Comparison of ENCODE assay signal across 14 cellular contexts in genomic region chr11:44680982-44681597, GRCh38. TPM values are rescaled to one million over a fixed set of nuclear protein-coding genes. Genes with fewer than 3 reads are reported as not detected.
A peak's percentile ranks its signal among the peaks of the same experiment; 100 is the strongest.
DNase-seq lines count a peak whose midpoint lies in the region; ATAC-seq, FAIRE-seq and TF ChIP-seq lines count a peak whose summit lies in the region.
"Had no signal": no experiment of that assay in that cellular context is flagged by ENCODE, and none has a peak within 500 bp of the region (broad histone marks: within the 10 kb centered on the region; RNA-seq: fewer than 3 reads in every experiment).

No MANE protein-coding gene starts in this region.

- POLR2A ChIA-PET in activated CD4-positive, alpha-beta T cell treated with anti-CD3 and anti-CD28 coated beads, Interleukin-2, amount 10 ng/mL, durations not matched to agents 7 days and 5 days (lab: Charles Lee): interaction anchor here (0.7 kb wide), 1 partner anchor 48 kb away, joined by 3 read pairs; no protein-coding TSS in a partner anchor
- POLR2A ChIA-PET in HepG2 (lab: Yijun Ruan, JAX): no interaction called here

- WGBS in HepG2 (ENCODE audit: low lambda C conversion rate): 7% methylated on average over 7 of the region's 9 CpGs

- no peaks in the 10 kb centered on the region for H3K79me2 ChIP-seq in HepG2 (ENCODE audit: insufficient read depth, low read length)

- in situ Hi-C loops in HepG2 (cut with HindIII; ENCODE audit: extremely low pct_ligation_motif_present, low pct_unique_long_range_greater_than_20kb): no loop called here

- peak overlapping the region; percentile 90 for H3K27ac Mint-ChIP-seq in activated CD4-positive, alpha-beta T cell treated with anti-CD3 and anti-CD28 coated beads, Interleukin-2, amount 10 ng/mL, durations not matched to agents 7 days and 5 days
- H3K27ac Mint-ChIP-seq in central memory CD8-positive, alpha-beta T cell (ENCODE audit: low read depth): no peak overlapping the region

- no TSS peak for BruUV-seq in HepG2 (replicated peaks; lab: Mats Ljungman, UMichigan)

- H3K4me1 Mint-ChIP-seq in activated CD4-positive, alpha-beta T cell treated with anti-CD3 and anti-CD28 coated beads, Interleukin-2, amount 10 ng/mL, durations not matched to agents 7 days and 5 days: peaks cover 44% of the 10 kb centered on the region
- H3K4me1 Mint-ChIP-seq in central memory CD8-positive, alpha-beta T cell: peaks cover 35% of the 10 kb centered on the region

- no peak for TF ChIP-seq CTCF in HepG2 (CRISPR knock-in tag; IDR thresholded peaks at IDR 0.05)

- CTCF ChIA-PET in activated CD4-positive, alpha-beta T cell treated with anti-CD3 and anti-CD28 coated beads, Interleukin-2, amount 10 ng/mL, durations not matched to agents 7 days and 5 days (lab: Charles Lee): interaction anchor here (1.4 kb wide), 1 partner anchor 14 kb away, joined by 4 read pairs; no protein-coding TSS in a partner anchor
- CTCF ChIA-PET in HepG2 (lab: Yijun Ruan, JAX; ENCODE audit: low intra/inter-chr PET ratio, low total read pairs): no interaction called here

- H3K4me3 Mint-ChIP-seq in activated CD4-positive, alpha-beta T cell treated with anti-CD3 and anti-CD28 coated beads, Interleukin-2, amount 10 ng/mL, durations not matched to agents 7 days and 5 days: peak overlapping the region; percentile 72
- peak overlapping the region; percentile 71 for H3K4me3 Mint-ChIP-seq in central memory CD8-positive, alpha-beta T cell

- no peak overlapping the region for H3K9ac ChIP-seq in HepG2 (ENCODE audit: insufficient read depth, low read depth, low read length)

- no peaks in the 10 kb centered on the region for H3K9me3 ChIP-seq in HepG2 (ENCODE audit: low read length)
- H3K9me3 ChIP-seq: ovary had no signal

- H2AFZ ChIP-seq in HepG2 (ENCODE audit: low read length): no peak overlapping the region

- TF ChIP-seq EP300 in HepG2 (IDR thresholded peaks at IDR 0.05; ENCODE audit: low read depth in 2 of 2, low read length in 2 of 2) (no peak), HepG2 (CRISPR knock-in tag; IDR thresholded peaks at IDR 0.05; ENCODE audit: borderline replicate concordance) (no peak)

- H3K36me3 ChIP-seq in HepG2 (replicated peaks in 1 of 2; ENCODE audit: control insufficient read depth in 1 of 2, insufficient read depth in 2 of 2, low read length in 2 of 2): no peaks in the 10 kb centered on the region
- H3K36me3 ChIP-seq: ovary had no signal

- H4K20me1 ChIP-seq in HepG2 (ENCODE audit: insufficient read depth, low read length): no peaks in the 10 kb centered on the region

- H3K36me3 Mint-ChIP-seq in activated CD4-positive, alpha-beta T cell treated with anti-CD3 and anti-CD28 coated beads, Interleukin-2, amount 10 ng/mL, durations not matched to agents 7 days and 5 days (ENCODE audit: low read depth): peaks cover 6% of the 10 kb centered on the region
- H3K36me3 Mint-ChIP-seq in central memory CD8-positive, alpha-beta T cell (ENCODE audit: insufficient read depth): no peaks in the 10 kb centered on the region

- H3K4me2 ChIP-seq in HepG2 (ENCODE audit: low read depth, low read length): no peak overlapping the region

- no peak for TF ChIP-seq POLR2A in HepG2 (IDR thresholded peaks at IDR 0.05; ENCODE audit: insufficient read depth in 1 of 2, low read depth in 2 of 2, low read length in 2 of 2)

- no peaks in the 10 kb centered on the region for H3K27me3 ChIP-seq in HepG2 (ENCODE audit: control insufficient read depth in 1 of 2, insufficient read depth in 2 of 2, low read length in 2 of 2)
- H3K27me3 ChIP-seq: ovary had no signal

- FAIRE-seq in HepG2 (lab: Jason Lieb, UNC): no peak

- no peaks in the 10 kb centered on the region for H3K4me1 ChIP-seq in HepG2 (ENCODE audit: insufficient read depth, low read length)

- peak; percentile 77 for ATAC-seq in central memory CD8-positive, alpha-beta T cell (replicated peaks; ENCODE audit: extremely low read depth, poor library complexity, severe bottlenecking)
- ATAC-seq in HepG2 (no peak), HG02678 (IDR thresholded peaks at IDR 0.05; ENCODE audit: unreplicated experiment) (no peak)

- intact Hi-C loops in HepG2 (cut with micrococcal nuclease; ENCODE audit: unreplicated experiment): no loop called here

- no peak for TF ChIP-seq RAD21 in HepG2 (CRISPR knock-in tag; IDR thresholded peaks at IDR 0.05)

- no peak overlapping the region for H3K4me3 ChIP-seq in HepG2 (replicated peaks in 1 of 3; ENCODE audit: insufficient read depth in 1 of 3, low read depth in 2 of 3, low read length in 3 of 3)
- H3K4me3 ChIP-seq: ovary, SK-N-MC had no signal

- peaks cover 3% of the 10 kb centered on the region for H3K27me3 Mint-ChIP-seq in activated CD4-positive, alpha-beta T cell treated with anti-CD3 and anti-CD28 coated beads, Interleukin-2, amount 10 ng/mL, durations not matched to agents 7 days and 5 days
- H3K27me3 Mint-ChIP-seq in central memory CD8-positive, alpha-beta T cell: no peaks in the 10 kb centered on the region

- H3K27ac ChIP-seq in HepG2 (ENCODE audit: extremely low read length, insufficient read depth, low read length): no peak overlapping the region
- H3K27ac ChIP-seq: ovary, SK-N-MC had no signal

- DNase-seq in HPDE6-E6E7 (ENCODE audit: extremely low spot score) (peak; percentile 17), AG08396 (ENCODE audit: low spot score) (no peak), HepG2 (ENCODE audit: low spot score) (no peak), HuH-7 (ENCODE audit: low spot score) (no peak)
- DNase-seq in activated CD4-positive, alpha-beta T cell treated with anti-CD3 and anti-CD28 coated beads, Interleukin-2, amount 10 ng/mL, durations not matched to agents 7 days and 5 days: peak; percentile 80
- peak in 1 of 2 donors; percentile 24 for DNase-seq in central memory CD8-positive, alpha-beta T cell (ENCODE audit: low spot score in 2 of 2)
- peak; percentile 15 to 16 for DNase-seq in stimulated activated CD4-positive, alpha-beta T cell treated with anti-CD3 and anti-CD28 coated beads, Interleukin-4, amount 100 ng/mL, for 48 hours (ENCODE audit: low read depth in 2 of 2)
- DNase-seq: caudate nucleus, DMS79, hypothalamus, NCI-H146, ovary had no signal

- peaks cover 5% of the 10 kb centered on the region for H3K9me3 Mint-ChIP-seq in activated CD4-positive, alpha-beta T cell treated with anti-CD3 and anti-CD28 coated beads, Interleukin-2, amount 10 ng/mL, durations not matched to agents 7 days and 5 days
- H3K9me3 Mint-ChIP-seq in central memory CD8-positive, alpha-beta T cell: no peaks in the 10 kb centered on the region

TF ChIP-seq in HepG2, 621 proteins besides CTCF, POLR2A, EP300 and RAD21 (continues in another document):
- TF ChIP-seq, protein P1, sequence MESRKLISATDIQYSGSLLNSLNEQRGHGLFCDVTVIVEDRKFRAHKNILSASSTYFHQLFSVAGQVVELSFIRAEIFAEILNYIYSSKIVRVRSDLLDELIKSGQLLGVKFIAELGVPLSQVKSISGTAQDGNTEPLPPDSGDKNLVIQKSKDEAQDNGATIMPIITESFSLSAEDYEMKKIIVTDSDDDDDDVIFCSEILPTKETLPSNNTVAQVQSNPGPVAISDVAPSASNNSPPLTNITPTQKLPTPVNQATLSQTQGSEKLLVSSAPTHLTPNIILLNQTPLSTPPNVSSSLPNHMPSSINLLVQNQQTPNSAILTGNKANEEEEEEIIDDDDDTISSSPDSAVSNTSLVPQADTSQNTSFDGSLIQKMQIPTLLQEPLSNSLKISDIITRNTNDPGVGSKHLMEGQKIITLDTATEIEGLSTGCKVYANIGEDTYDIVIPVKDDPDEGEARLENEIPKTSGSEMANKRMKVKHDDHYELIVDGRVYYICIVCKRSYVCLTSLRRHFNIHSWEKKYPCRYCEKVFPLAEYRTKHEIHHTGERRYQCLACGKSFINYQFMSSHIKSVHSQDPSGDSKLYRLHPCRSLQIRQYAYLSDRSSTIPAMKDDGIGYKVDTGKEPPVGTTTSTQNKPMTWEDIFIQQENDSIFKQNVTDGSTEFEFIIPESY (CRISPR knock-in tag; IDR thresholded peaks at IDR 0.05): no peak
- TF ChIP-seq ZNF510 (CRISPR knock-in tag; IDR thresholded peaks at IDR 0.05; ENCODE audit: low read depth): no peak

RNA-seq across cellular contexts. Expression of gene TSPAN18, which starts 45.7 kb away (rescaled TPM):
- total RNA-seq in activated CD4-positive, alpha-beta T cell treated with anti-CD3 and anti-CD28 coated beads, Interleukin-2, amount 10 ng/mL, durations not matched to agents 7 days and 5 days: 10 to 100 TPM; 22.9 to 23.5 TPM
- total RNA-seq in HepG2 (2016; rRNA removed; fragmentation: Illumina TruSeq; extraction: Trizol): not detected in 2 replicates
- not detected in 2 replicates for total RNA-seq in HepG2 (2016; cell fraction: cytosol; rRNA removed; fragmentation: Illumina TruSeq; extraction: Trizol; ENCODE audit: low read depth)
- total RNA-seq in HepG2 (2016; cell fraction: insoluble cytoplasmic fraction; rRNA removed; fragmentation: Illumina TruSeq; extraction: Trizol): not detected in 2 replicates
- not detected in 2 replicates for total RNA-seq in HepG2 (2016; cell fraction: membrane; rRNA removed; fragmentation: Illumina TruSeq; extraction: Trizol)
- total RNA-seq in HepG2 (2016; cell fraction: nucleus; rRNA removed; fragmentation: Illumina TruSeq; extraction: Trizol): not detected in 2 replicates
- not detected in 2 replicates for polyA plus RNA-seq in HepG2 (2011; rRNA removed)
- not detected in 2 replicates for polyA plus RNA-seq in HepG2 (2011; cell fraction: cytosol; rRNA removed)
- polyA plus RNA-seq in HepG2 (2011; cell fraction: nucleus; rRNA removed): not detected in 2 replicates
- not detected in 2 replicates for polyA plus RNA-seq in HepG2 (2012)
- not detected in 2 replicates for polyA plus RNA-seq in HepG2 (2016; cell fraction: cytosol; fragmentation: Illumina TruSeq; extraction: Trizol; ENCODE audit: low read depth)
- not detected in 2 replicates for polyA plus RNA-seq in HepG2 (2016; cell fraction: insoluble cytoplasmic fraction; fragmentation: Illumina TruSeq; extraction: Trizol; ENCODE audit: low read depth)
- not detected in 2 replicates for polyA plus RNA-seq in HepG2 (2016; cell fraction: membrane; fragmentation: Illumina TruSeq; extraction: Trizol; ENCODE audit: low read depth)
- polyA plus RNA-seq in HepG2 (2016; cell fraction: nucleus; fragmentation: Illumina TruSeq; extraction: Trizol; ENCODE audit: insufficient read depth, low read depth): not detected in 2 replicates
- polyA minus RNA-seq in HepG2 (2011; rRNA and poly(A)+ RNA removed; ENCODE audit: low replicate concordance): not detected in 2 replicates
- not detected in 2 replicates for polyA minus RNA-seq in HepG2 (2011; cell fraction: cytosol; rRNA and poly(A)+ RNA removed)
- not detected in 2 replicates for polyA minus RNA-seq in HepG2 (2011; cell fraction: nucleus; rRNA and poly(A)+ RNA removed)

Comparison
In these comparisons a context has a peak if more than half of its experiments do, and no peak if none do; other contexts are left out.
1. DNase-seq: peak in HPDE6-E6E7 (single experiment), activated CD4-positive, alpha-beta T cell treated with anti-CD3 and anti-CD28 coated beads, Interleukin-2, amount 10 ng/mL, durations not matched to agents 7 days and 5 days (single experiment) and stimulated activated CD4-positive, alpha-beta T cell treated with anti-CD3 and anti-CD28 coated beads, Interleukin-4, amount 100 ng/mL, for 48 hours (2 of 2); none in AG08396 (single experiment), HepG2 (single experiment) and HuH-7 (single experiment).
2. RNA of gene TSPAN18, which starts 45.7 kb away (total RNA-seq): 22.9 to 23.5 TPM in activated CD4-positive, alpha-beta T cell treated with anti-CD3 and anti-CD28 coated beads, Interleukin-2, amount 10 ng/mL, durations not matched to agents 7 days and 5 days; not detected in HepG2; every median in the first group is over 10 times any median in the second.